Comparison of ENCODE assay signal across 2 cellular contexts in genomic region chr10:123019941-123020703, GRCh38.
TF ChIP-seq lines count a peak whose summit lies in the region.

No MANE protein-coding gene starts in this region.

TF ChIP-seq in GM23338, 12 proteins besides CTCF, POLR2A, EP300 and RAD21:
- TF ChIP-seq NANOG (IDR thresholded peaks at IDR 0.05; ENCODE audit: borderline replicate concordance) (peak; percentile 74), ZNF462 (CRISPR knock-in tag; IDR thresholded peaks at IDR 0.05) (no peak), STAT1 (IDR thresholded peaks at IDR 0.05; ENCODE audit: unreplicated experiment) (no peak)

TF ChIP-seq in HepG2, 621 proteins besides CTCF, POLR2A, EP300 and RAD21 (continues in another document):
- TF ChIP-seq ZNF598 (CRISPR knock-in tag; IDR thresholded peaks at IDR 0.05; ENCODE audit: borderline replicate concordance) (no peak), ZNF451 (CRISPR knock-in tag; IDR thresholded peaks at IDR 0.05) (no peak), TARDBP (CRISPR knock-in tag; IDR thresholded peaks at IDR 0.05) (peak; percentile 14; the same call in 1 of the 2 replicates), FOXJ3 (CRISPR knock-in tag; IDR thresholded peaks at IDR 0.05; ENCODE audit: borderline replicate concordance) (peak; percentile 74; the same call in 1 of the 2 replicates), CCAR2 (optimal IDR thresholded peaks at IDR 0.05; ENCODE audit: low read depth, low read length) (no peak), HMGXB4 (CRISPR knock-in tag; IDR thresholded peaks at IDR 0.05; ENCODE audit: borderline replicate concordance in 1 of 2, low read depth in 1 of 2) (0 out of 4 replicates have a peak, but pooled peaks of 1 of the 2 experiments have one; percentile 13), TCF7 (IDR thresholded peaks at IDR 0.05; ENCODE audit: low read depth) (peak; percentile 77), KLF9 (CRISPR knock-in tag; IDR thresholded peaks at IDR 0.05; ENCODE audit: low read depth) (0 out of 2 replicates have a peak, but pooled peaks have one; percentile 9), ZNF441 (CRISPR knock-in tag; IDR thresholded peaks at IDR 0.05; ENCODE audit: borderline replicate concordance) (no peak), SIX1 (CRISPR knock-in tag; IDR thresholded peaks at IDR 0.05; ENCODE audit: borderline replicate concordance) (peak; percentile 21; the same call in 1 of the 2 replicates), MXI1 (IDR thresholded peaks at IDR 0.05; ENCODE audit: borderline replicate concordance, low read depth, low read length) (no peak), KLF13 (CRISPR knock-in tag; IDR thresholded peaks at IDR 0.05) (no peak), TBL1XR1 (IDR thresholded peaks at IDR 0.05; ENCODE audit: borderline replicate concordance, low read length, partially characterized antibody) (peak; percentile 86), ZGPAT (CRISPR knock-in tag; IDR thresholded peaks at IDR 0.05) (peak; percentile 49; the same call in 1 of the 2 replicates), TGIF2 (CRISPR knock-in tag; IDR thresholded peaks at IDR 0.05) (0 out of 2 replicates have a peak, but pooled peaks have one; percentile 46), ISL2 (CRISPR knock-in tag; IDR thresholded peaks at IDR 0.05) (peak; percentile 64), ZNF318 (CRISPR knock-in tag; IDR thresholded peaks at IDR 0.05) (no peak), DPF2 (CRISPR knock-in tag; IDR thresholded peaks at IDR 0.05; ENCODE audit: borderline replicate concordance, low read depth) (peak; percentile 69), KLF11 (CRISPR knock-in tag; IDR thresholded peaks at IDR 0.05) (no peak), PRDM10 (CRISPR knock-in tag; IDR thresholded peaks at IDR 0.05; ENCODE audit: low read depth) (peak; percentile 88; the same call in 1 of the 2 replicates), NR2F1 (CRISPR knock-in tag; IDR thresholded peaks at IDR 0.05) (peak in 1 of 2 experiments; percentile 4; a peak in 1 of 4 replicates), HNF1A (IDR thresholded peaks at IDR 0.05; ENCODE audit: low read depth) (peak; percentile 67), HNF1A (CRISPR knock-in tag; IDR thresholded peaks at IDR 0.05; ENCODE audit: borderline replicate concordance) (peak; percentile 55; the same call in 1 of the 2 replicates), ZNF709 (CRISPR knock-in tag; IDR thresholded peaks at IDR 0.05) (no peak), ZNF644 (CRISPR knock-in tag; IDR thresholded peaks at IDR 0.05; ENCODE audit: low read depth) (peak; percentile 61; the same call in 1 of the 2 replicates), ASH2L (IDR thresholded peaks at IDR 0.05; ENCODE audit: insufficient read length, low read depth, low read length) (peak; percentile 95), ZNF629 (CRISPR knock-in tag; conservative IDR thresholded peaks at IDR 0.05) (peak; percentile 36; the same call in 1 of the 2 replicates), BRD4 (CRISPR knock-in tag; IDR thresholded peaks at IDR 0.05) (no peak), FOXP1 (IDR thresholded peaks at IDR 0.05) (peak; percentile 42; the same call in 1 of the 2 replicates), FOXP1 (CRISPR knock-in tag; IDR thresholded peaks at IDR 0.05) (peak; percentile 83), RXRB (CRISPR knock-in tag; IDR thresholded peaks at IDR 0.05; ENCODE audit: borderline replicate concordance) (peak; percentile 79), XBP1 (CRISPR knock-in tag; IDR thresholded peaks at IDR 0.05) (no peak), ZNF138 (CRISPR knock-in tag; IDR thresholded peaks at IDR 0.05; ENCODE audit: low read depth) (no peak), BCL6 (CRISPR knock-in tag; IDR thresholded peaks at IDR 0.05) (peak; percentile 90), POLR2AphosphoS5 (IDR thresholded peaks at IDR 0.05; ENCODE audit: low read depth, low read length) (peak; percentile 39; the same call in 1 of the 2 replicates), PPARG (CRISPR knock-in tag; conservative IDR thresholded peaks at IDR 0.05) (peak; percentile 62), MAFG (CRISPR knock-in tag; IDR thresholded peaks at IDR 0.05) (no peak), FOXP4 (CRISPR knock-in tag; IDR thresholded peaks at IDR 0.05) (peak; percentile 80)
